In genomic region chr5:135269224-135269623, GRCh38 we compare ENCODE assay signal across 13 cellular contexts.
DNase-seq lines count a peak whose midpoint lies in the region; ATAC-seq and TF ChIP-seq lines count a peak whose summit lies in the region.
"Had no signal": no experiment of that assay in that cellular context is flagged by ENCODE, and none has a peak within 500 bp of the region (broad histone marks: within the 10 kb centered on the region; RNA-seq: fewer than 3 reads in every experiment).

No MANE protein-coding gene starts in this region.

- no peaks in the 10 kb centered on the region for H3K27me3 ChIP-seq in mesenchymal stem cell (ENCODE audit: control insufficient read depth in 1 of 2, insufficient read depth in 1 of 2, low read length in 2 of 2)

- no peaks in the 10 kb centered on the region for H3K36me3 ChIP-seq in mesenchymal stem cell (ENCODE audit: control insufficient read depth in 1 of 2, insufficient read depth in 2 of 2, low read depth in 1 of 2, low read length in 2 of 2)

- H3K27ac Mint-ChIP-seq in brain = peak overlapping the region in 4 of 5 experiments; percentile 62 to 82 (median 80)
- no peak overlapping the region for H3K27ac Mint-ChIP-seq in activated naive CD8-positive, alpha-beta T cell treated with anti-CD3 and anti-CD28 coated beads for 36 hours
- H3K27ac Mint-ChIP-seq: naive thymus-derived CD4-positive, alpha-beta T cell; stimulated activated naive B cell treated with anti-CD40 and anti-IgM and Interleukin-4, amounts not matched to agents 10 μg/mL and 1 μg/mL and 100 μg/mL, for 72 hours had no signal

- H3K27me3 Mint-ChIP-seq in brain = peaks cover 6% of the 10 kb centered on the region
- no peaks in the 10 kb centered on the region for H3K27me3 Mint-ChIP-seq in activated naive CD8-positive, alpha-beta T cell treated with anti-CD3 and anti-CD28 coated beads for 36 hours

- TF ChIP-seq CTCF in brain (conservative IDR thresholded peaks at IDR 0.05) = no peak

- peak overlapping the region in 1 of 2 experiments; percentile 90 for H2BK12ac ChIP-seq in mesenchymal stem cell (ENCODE audit: low read length in 2 of 2)

- H3K4me3 ChIP-seq in mesenchymal stem cell (ENCODE audit: insufficient read depth in 1 of 2, low read depth in 1 of 2, low read length in 2 of 2) = peak overlapping the region in 1 of 2 experiments; percentile 35
- no peak overlapping the region for H3K4me3 ChIP-seq in skin epidermis

- H3K27ac ChIP-seq in mesenchymal stem cell (ENCODE audit: low read length, poor library complexity, severe bottlenecking) = peak overlapping the region; percentile 80
- H3K27ac ChIP-seq in skin epidermis = peak overlapping the region in 11 of 21 experiments; percentile 1 to 78 (median 29)

- H3K4me1 Mint-ChIP-seq in brain = peaks cover 37% of the 10 kb centered on the region
- H3K4me1 Mint-ChIP-seq in activated naive CD8-positive, alpha-beta T cell treated with anti-CD3 and anti-CD28 coated beads for 36 hours = no peaks in the 10 kb centered on the region
- H3K4me1 Mint-ChIP-seq: naive thymus-derived CD4-positive, alpha-beta T cell had no signal

- no peak overlapping the region for H3K14ac ChIP-seq in mesenchymal stem cell (ENCODE audit: low read length in 2 of 2)

- H3K18ac ChIP-seq in mesenchymal stem cell (ENCODE audit: low read depth in 1 of 2, low read length in 2 of 2) = peak overlapping the region; percentile 84 to 94

- H3K9me3 Mint-ChIP-seq in brain = peaks cover 0 to 9% (median 0%) of the 10 kb centered on the region in 5 experiments
- H3K9me3 Mint-ChIP-seq in activated naive CD8-positive, alpha-beta T cell treated with anti-CD3 and anti-CD28 coated beads for 36 hours = no peaks in the 10 kb centered on the region
- H3K9me3 Mint-ChIP-seq: naive thymus-derived CD4-positive, alpha-beta T cell; stimulated activated naive B cell treated with anti-CD40 and anti-IgM and Interleukin-4, amounts not matched to agents 10 μg/mL and 1 μg/mL and 100 μg/mL, for 72 hours had no signal

- no peak overlapping the region for H2BK5ac ChIP-seq in mesenchymal stem cell (ENCODE audit: low read depth, low read length, poor library complexity, severe bottlenecking)

- no peaks in the 10 kb centered on the region for H3K36me3 Mint-ChIP-seq in brain
- H3K36me3 Mint-ChIP-seq in activated naive CD8-positive, alpha-beta T cell treated with anti-CD3 and anti-CD28 coated beads for 36 hours = no peaks in the 10 kb centered on the region
- H3K36me3 Mint-ChIP-seq: naive thymus-derived CD4-positive, alpha-beta T cell; stimulated activated naive B cell treated with anti-CD40 and anti-IgM and Interleukin-4, amounts not matched to agents 10 μg/mL and 1 μg/mL and 100 μg/mL, for 72 hours had no signal

- ATAC-seq in HG02623 (IDR thresholded peaks at IDR 0.05; ENCODE audit: unreplicated experiment) = no peak
- ATAC-seq: naive thymus-derived CD4-positive, alpha-beta T cell; stimulated activated naive B cell treated with anti-CD40 and anti-IgM and Interleukin-4, amounts not matched to agents 10 μg/mL and 1 μg/mL and 100 μg/mL, for 72 hours had no signal

- H2AK5ac ChIP-seq in mesenchymal stem cell (ENCODE audit: low read length, severe bottlenecking) = no peak overlapping the region

- no peak overlapping the region for H3K4ac ChIP-seq in mesenchymal stem cell (ENCODE audit: low read depth in 1 of 2, low read length in 2 of 2)

- WGBS in mesenchymal stem cell = 38% methylated on average over 2 of the region's 3 CpGs

- H3K4me3 Mint-ChIP-seq in brain = no peak overlapping the region
- H3K4me3 Mint-ChIP-seq in activated naive CD8-positive, alpha-beta T cell treated with anti-CD3 and anti-CD28 coated beads for 36 hours = no peak overlapping the region
- H3K4me3 Mint-ChIP-seq: naive thymus-derived CD4-positive, alpha-beta T cell; stimulated activated naive B cell treated with anti-CD40 and anti-IgM and Interleukin-4, amounts not matched to agents 10 μg/mL and 1 μg/mL and 100 μg/mL, for 72 hours had no signal

- no peak overlapping the region for H4K91ac ChIP-seq in mesenchymal stem cell (ENCODE audit: low read length)

- H3K4me2 ChIP-seq in mesenchymal stem cell (ENCODE audit: low read length, poor library complexity, severe bottlenecking) = no peak overlapping the region

- H3K4me1 ChIP-seq in mesenchymal stem cell (ENCODE audit: control insufficient read depth, insufficient read depth, low read depth, low read length) = peaks cover 18% of the 10 kb centered on the region

- no peak overlapping the region for H2BK15ac ChIP-seq in mesenchymal stem cell (ENCODE audit: low read depth, poor library complexity, severe bottlenecking)

- no peaks in the 10 kb centered on the region for H3K79me1 ChIP-seq in mesenchymal stem cell (replicated peaks; ENCODE audit: low read length, poor library complexity, severe bottlenecking)

- H3K9me3 ChIP-seq in mesenchymal stem cell (ENCODE audit: control insufficient read depth, low read length) = no peaks in the 10 kb centered on the region

- DNase-seq in GM03348 (ENCODE audit: low spot score) (peak; percentile 44), mesenchymal stem cell (peak; percentile 36), OCI-M1 (lab: John Stamatoyannopoulos, UW) (no peak)
- no peak for DNase-seq in activated naive CD8-positive, alpha-beta T cell treated with anti-CD3 and anti-CD28 coated beads for 36 hours
- DNase-seq in activated CD4-positive, alpha-beta T cell treated with anti-CD3 and anti-CD28 coated beads for 48 hours = no peak
- DNase-seq: activated CD8-positive, alpha-beta memory T cell treated with anti-CD3 and anti-CD28 coated beads for 24 hours; activated gamma-delta T cell; effector CD8-positive, alpha-beta T cell; naive thymus-derived CD4-positive, alpha-beta T cell; stimulated activated naive B cell treated with anti-CD40 and anti-IgM and Interleukin-4, amounts not matched to agents 10 μg/mL and 1 μg/mL and 100 μg/mL, for 72 hours had no signal

- no peak overlapping the region for H3K23ac ChIP-seq in mesenchymal stem cell (ENCODE audit: low read length in 2 of 2)

- peak overlapping the region; percentile 96 for H4K8ac ChIP-seq in mesenchymal stem cell (ENCODE audit: low read length)

- peak overlapping the region; percentile 57 for H2AFZ ChIP-seq in mesenchymal stem cell (ENCODE audit: low read depth, low read length)

- peak overlapping the region; percentile 64 for H2BK120ac ChIP-seq in mesenchymal stem cell (ENCODE audit: low read depth, low read length)

- peak overlapping the region; percentile 94 for H3K9ac ChIP-seq in mesenchymal stem cell (ENCODE audit: low read length)

Comparison
In these comparisons a context has a peak if more than half of its experiments do, and no peak if none do; other contexts are left out.
1. DNase-seq: peak in GM03348 (single experiment) and mesenchymal stem cell (single experiment); none in OCI-M1 (single experiment), activated naive CD8-positive, alpha-beta T cell treated with anti-CD3 and anti-CD28 coated beads for 36 hours (single experiment) and activated CD4-positive, alpha-beta T cell treated with anti-CD3 and anti-CD28 coated beads for 48 hours (single experiment).